10 cellular contexts compared by ENCODE assay signal in the genomic region with DNA sequence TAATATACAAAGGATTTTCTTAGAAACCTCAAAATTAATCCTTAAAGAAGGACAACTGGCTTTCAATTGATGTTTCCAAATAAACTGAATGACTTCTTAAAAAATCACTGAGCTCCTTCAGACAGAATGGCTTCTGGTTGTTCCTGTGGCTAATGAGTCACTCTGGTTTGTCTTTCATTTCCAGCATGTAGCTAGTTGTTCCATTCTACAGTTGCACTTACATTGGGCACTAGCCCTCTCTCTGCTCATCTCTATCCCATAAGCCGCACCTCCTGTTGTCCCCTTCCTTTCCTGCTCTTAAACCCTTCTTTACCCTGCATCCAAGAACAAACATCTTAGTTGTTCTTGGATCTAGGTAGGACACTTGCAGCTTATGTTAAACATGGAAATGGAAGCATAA.
DNase-seq lines count a peak whose midpoint lies in the region; ATAC-seq, FAIRE-seq and TF ChIP-seq lines count a peak whose summit lies in the region.
"Had no signal": no experiment of that assay in that cellular context is flagged by ENCODE, and none has a peak within 500 bp of the region (broad histone marks: within the 10 kb centered on the region; RNA-seq: fewer than 3 reads in every experiment).

No MANE protein-coding gene starts in this region.

- no peak for FAIRE-seq in GM19239 (lab: Jason Lieb, UNC)

- H3K27me3 Mint-ChIP-seq in nephron progenitor cell (ENCODE audit: low read depth, poor library complexity), result peaks cover 2% of the 10 kb centered on the region

- TF ChIP-seq CTCF in choroid plexus epithelial cell (conservative IDR thresholded peaks at IDR 0.05; ENCODE audit: low read depth, low read length) (no peak), nephron progenitor cell (IDR thresholded peaks at IDR 0.05) (no peak)

- ATAC-seq in GM18498 (IDR thresholded peaks at IDR 0.05; ENCODE audit: unreplicated experiment) (no peak), HG03354 (IDR thresholded peaks at IDR 0.05; ENCODE audit: poor library complexity, severe bottlenecking, unreplicated experiment) (no peak)

- H3K27ac Mint-ChIP-seq in nephron progenitor cell, result peak overlapping the region; percentile 56

- no peak overlapping the region for H3K4me3 Mint-ChIP-seq in nephron progenitor cell

- H3K4me1 Mint-ChIP-seq in nephron progenitor cell, result peaks cover 45% of the 10 kb centered on the region

- H3K9me3 Mint-ChIP-seq in nephron progenitor cell, result no peaks in the 10 kb centered on the region

- DNase-seq in EL (peak; percentile 38), NCI-H226 (peak; percentile 7), choroid plexus epithelial cell (ENCODE audit: low read depth) (peak; percentile 75), nephron progenitor cell (no peak), NCI-H1694 (lab: John Stamatoyannopoulos, UW) (no peak), GM19239 (ENCODE audit: insufficient read length, low spot score) (no peak)
- DNase-seq: NCI-H1092 had no signal

- no peak overlapping the region for H3K4me3 ChIP-seq in choroid plexus epithelial cell (ENCODE audit: low read depth, low read length)
- H3K4me3 ChIP-seq: lung had no signal

- H3K36me3 Mint-ChIP-seq in nephron progenitor cell (ENCODE audit: low read depth), result peaks cover 9% of the 10 kb centered on the region

Comparison
In these comparisons a context has a peak if more than half of its experiments do, and no peak if none do; other contexts are left out.
1. DNase-seq: peak in EL (single experiment), NCI-H226 (single experiment) and choroid plexus epithelial cell (single experiment); none in nephron progenitor cell (single experiment), NCI-H1694 (single experiment) and GM19239 (single experiment).